19 cellular contexts compared by ENCODE assay signal in the genomic region with DNA sequence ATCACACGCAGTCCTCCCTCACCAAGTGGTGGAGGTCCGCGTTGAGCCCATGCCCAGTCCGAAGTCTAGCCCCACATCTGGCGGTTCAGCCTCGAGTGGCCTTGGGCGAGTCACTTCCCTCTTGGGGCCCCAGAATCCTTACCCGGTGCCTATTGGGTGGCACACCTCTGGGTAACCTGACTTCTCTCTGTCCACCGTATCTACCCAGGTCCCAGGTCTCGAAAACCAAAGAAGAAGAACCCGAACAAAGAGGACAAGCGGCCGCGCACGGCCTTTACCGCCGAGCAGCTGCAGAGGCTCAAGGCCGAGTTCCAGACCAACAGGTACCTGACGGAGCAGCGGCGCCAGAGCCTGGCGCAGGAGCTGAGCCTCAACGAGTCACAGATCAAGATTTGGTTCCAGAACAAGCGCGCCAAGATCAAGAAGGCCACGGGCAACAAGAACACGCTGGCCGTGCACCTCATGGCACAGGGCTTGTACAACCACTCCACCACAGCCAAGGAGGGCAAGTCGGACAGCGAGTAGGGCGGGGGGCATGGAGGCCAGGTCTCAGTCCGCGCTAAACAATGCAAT. TPM values are rescaled to one million over a fixed set of nuclear protein-coding genes. Genes with fewer than 3 reads are reported as not detected.
A peak's percentile ranks its signal among the peaks of the same experiment; 100 is the strongest.
DNase-seq lines count a peak whose midpoint lies in the region; ATAC-seq and TF ChIP-seq lines count a peak whose summit lies in the region.
"Had no signal": no experiment of that assay in that cellular context is flagged by ENCODE, and none has a peak within 500 bp of the region (broad histone marks: within the 10 kb centered on the region; RNA-seq: fewer than 3 reads in every experiment).

No MANE protein-coding gene starts in this region.

- H3K4me1 ChIP-seq in iPS-15b (ENCODE audit: control insufficient read depth, insufficient read depth, low read length) (no peaks in the 10 kb centered on the region), thyroid gland (peaks cover 17 to 28% of the 10 kb centered on the region in 2 donors)
- peaks cover 16% of the 10 kb centered on the region for H3K4me1 ChIP-seq in CD8-positive, alpha-beta T cell (ENCODE audit: insufficient read depth, low read length)

- H3K9ac ChIP-seq in iPS-15b (ENCODE audit: low read depth, low read length), result no peak overlapping the region

- DNase-seq in G401 (ENCODE audit: low spot score) (peak; percentile 60), astrocyte of the cerebellum (ENCODE audit: low read depth) (no peak), retina (peak; percentile 34), thyroid gland (no peak)
- DNase-seq in CD8-positive, alpha-beta T cell, result no peak
- DNase-seq: COR-L47; KBM-7; MV-4-11; NCI-H1417; NCI-H187 treated with DMSO at 0.1 percent for 48 hours; NCI-H446; NK-92 treated with Interleukin-12 subunit alpha and Interleukin-12 subunit beta, amount 100 ng/mL, for 24 hours; SHP77 treated with DMSO at 0.1 percent for 48 hours had no signal

- peaks cover 15% of the 10 kb centered on the region for H3K4me1 Mint-ChIP-seq in CD8-positive, alpha-beta T cell (ENCODE audit: low read depth)

- TF ChIP-seq CTCF in astrocyte of the cerebellum (IDR thresholded peaks at IDR 0.05; ENCODE audit: low read depth, low read length, missing control alignments) (no peak), thyroid gland (IDR thresholded peaks at IDR 0.05) (no peak)
- no peak for TF ChIP-seq CTCF in CD8-positive, alpha-beta T cell (IDR thresholded peaks at IDR 0.05)

- H3K27ac Mint-ChIP-seq in CD8-positive, alpha-beta T cell, result no peak overlapping the region

- no peak overlapping the region for H3K27ac ChIP-seq in thyroid gland
- no peak overlapping the region for H3K27ac ChIP-seq in CD8-positive, alpha-beta T cell (ENCODE audit: low read depth, low read length)
- H3K27ac ChIP-seq: C4-2B had no signal

- H3K27me3 Mint-ChIP-seq in CD8-positive, alpha-beta T cell (ENCODE audit: low read depth), result peaks cover 60% of the 10 kb centered on the region

- H3K36me3 Mint-ChIP-seq in CD8-positive, alpha-beta T cell, result no peaks in the 10 kb centered on the region

- CTCF ChIA-PET in CD8-positive, alpha-beta T cell (lab: Charles Lee), result no interaction called here

- H3K9me3 ChIP-seq in iPS-15b (ENCODE audit: control insufficient read depth, insufficient read depth, low read length), result no peaks in the 10 kb centered on the region
- H3K9me3 ChIP-seq in thyroid gland, result no peaks in the 10 kb centered on the region
- no peaks in the 10 kb centered on the region for H3K9me3 ChIP-seq in CD8-positive, alpha-beta T cell (ENCODE audit: low read length)

- POLR2A ChIA-PET in CD8-positive, alpha-beta T cell (lab: Charles Lee), result no interaction called here

- H3K36me3 ChIP-seq in iPS-15b (ENCODE audit: control insufficient read depth, insufficient read depth, low read length), result no peaks in the 10 kb centered on the region
- no peaks in the 10 kb centered on the region for H3K36me3 ChIP-seq in thyroid gland
- no peaks in the 10 kb centered on the region for H3K36me3 ChIP-seq in CD8-positive, alpha-beta T cell (ENCODE audit: insufficient read depth, low read length)

- no peak overlapping the region for H3K4me3 Mint-ChIP-seq in CD8-positive, alpha-beta T cell

- H3K9me3 Mint-ChIP-seq in CD8-positive, alpha-beta T cell, result no peaks in the 10 kb centered on the region

- peaks cover 92% of the 10 kb centered on the region for H3K27me3 ChIP-seq in iPS-15b (ENCODE audit: control insufficient read depth, insufficient read depth, low read length)
- H3K27me3 ChIP-seq in thyroid gland, result peaks cover 76% of the 10 kb centered on the region
- H3K27me3 ChIP-seq in CD8-positive, alpha-beta T cell (ENCODE audit: insufficient read depth, low read length), result peaks cover 52% of the 10 kb centered on the region

- in situ Hi-C loops in G401 (cut with HindIII; ENCODE audit: low sequenced_read_pairs), result no loop called here
- in situ Hi-C loops in astrocyte of the cerebellum (cut with HindIII; ENCODE audit: low sequenced_read_pairs), result no loop called here

- ATAC-seq in HG02885 (IDR thresholded peaks at IDR 0.05; ENCODE audit: poor library complexity, unreplicated experiment), result no peak
- no peak for ATAC-seq in CD8-positive, alpha-beta T cell
- ATAC-seq: HCT116 had no signal

- TF ChIP-seq POLR2A in thyroid gland (IDR thresholded peaks at IDR 0.05), result no peak

- intact Hi-C loops in thyroid gland (cut with DNase I), result no loop called here
- intact Hi-C loops in CD8-positive, alpha-beta T cell (cut with DNase I, micrococcal nuclease), result loop anchor here in 1 of 2 experiments (5.0 kb wide), 1 partner anchor 45 kb away; no protein-coding TSS in a partner anchor

- peak overlapping the region; percentile 46 for H3K4me3 ChIP-seq in astrocyte of the cerebellum (ENCODE audit: low read depth, low read length)
- H3K4me3 ChIP-seq in iPS-15b (ENCODE audit: low read depth, low read length), result peak overlapping the region; percentile 26
- H3K4me3 ChIP-seq in thyroid gland (replicated peaks in 1 of 3), result no peak overlapping the region
- H3K4me3 ChIP-seq in CD8-positive, alpha-beta T cell (ENCODE audit: low read depth, low read length), result no peak overlapping the region

- 8 to 16% methylated on average over 31 to 32 of the region's 33 CpGs for WGBS in thyroid gland, 2 donors

RNA-seq across cellular contexts. Expression of a gene that starts 4.3 kb away (rescaled TPM):
- not detected in 2 replicates for total RNA-seq in G401 (2014; rRNA removed; shearing (Covaris generic))
- total RNA-seq in thyroid gland, result under 1 TPM in 3 of 4 donors, not detected in 1; 0.22 to 0.29 (median 0.27) TPM
- total RNA-seq in CD8-positive, alpha-beta T cell, result not detected
- total RNA-seq: A673, OCI-LY7 had no signal

Comparison
In these comparisons a context has a peak if more than half of its experiments do, and no peak if none do; other contexts are left out.
1. DNase-seq: peak in G401 (single experiment) and retina (single experiment); none in astrocyte of the cerebellum (single experiment), thyroid gland (0 of 2) and CD8-positive, alpha-beta T cell (0 of 7).
2. H3K4me3 ChIP-seq: peak in astrocyte of the cerebellum (single experiment) and iPS-15b (single experiment); none in thyroid gland (0 of 3) and CD8-positive, alpha-beta T cell (single experiment).